In genomic region chrX:134794692-134795091, GRCh38 we compare ENCODE assay signal across 16 cellular contexts. TPM values are rescaled to one million over a fixed set of nuclear protein-coding genes. Genes with fewer than 3 reads are reported as not detected.
DNase-seq lines count a peak whose midpoint lies in the region; ATAC-seq and TF ChIP-seq lines count a peak whose summit lies in the region.
"Had no signal": no experiment of that assay in that cellular context is flagged by ENCODE, and none has a peak within 500 bp of the region (broad histone marks: within the 10 kb centered on the region; RNA-seq: fewer than 3 reads in every experiment).

No MANE protein-coding gene starts in this region.

- DNase-seq in activated CD4-positive, alpha-beta T cell treated with anti-CD3 and anti-CD28 coated beads, Interleukin-2, amount 10 ng/mL, durations not matched to agents 24 days and 14 days: no peak
- DNase-seq in activated CD4-positive, alpha-beta T cell treated with anti-CD3 and anti-CD28 coated beads for 48 hours: no peak
- DNase-seq in HFF-Myc (ENCODE audit: extremely low read depth, low read depth): no peak
- DNase-seq in activated T-helper 1 cell treated with anti-CD3 and anti-CD28 coated beads, Interleukin-12 subunit alpha, Interleukin-12 subunit beta, Interleukin-2, Interleukin-4 antibody, amounts not matched to agents 30 ng/mL and 10 ng/mL and 1 ng/mL, durations not matched to agents 14 hours and 24 hours and 36 hours (ENCODE audit: low spot score): no peak
- DNase-seq in nephron progenitor cell: no peak
- no peak for DNase-seq in substantia nigra (lab: John Stamatoyannopoulos, UW)
- DNase-seq in NCI-H1417 (lab: John Stamatoyannopoulos, UW): no peak
- DNase-seq: activated naive CD4-positive, alpha-beta T cell; CD8-positive, alpha-beta memory T cell; esophagus squamous epithelium; heart right ventricle; NCI-H1694 treated with DMSO at 0.1 percent for 48 hours; retina; SIG-M5 had no signal

- peaks cover 35% of the 10 kb centered on the region for H3K4me1 Mint-ChIP-seq in activated CD4-positive, alpha-beta T cell treated with anti-CD3 and anti-CD28 coated beads, Interleukin-2, amount 10 ng/mL, durations not matched to agents 24 days and 14 days
- peaks cover 36% of the 10 kb centered on the region for H3K4me1 Mint-ChIP-seq in activated T-helper 1 cell treated with anti-CD3 and anti-CD28 coated beads, Interleukin-12 subunit alpha, Interleukin-12 subunit beta, Interleukin-2, Interleukin-4 antibody, amounts not matched to agents 30 ng/mL and 10 ng/mL and 1 ng/mL, durations not matched to agents 14 hours and 24 hours and 36 hours (ENCODE audit: low read depth)
- peaks cover 31% of the 10 kb centered on the region for H3K4me1 Mint-ChIP-seq in nephron progenitor cell

- intact Hi-C loops in activated CD4-positive, alpha-beta T cell treated with anti-CD3 and anti-CD28 coated beads, Interleukin-2, amount 10 ng/mL, durations not matched to agents 24 days and 14 days (cut with micrococcal nuclease): no loop called here
- intact Hi-C loops in activated T-helper 1 cell treated with anti-CD3 and anti-CD28 coated beads, Interleukin-12 subunit alpha, Interleukin-12 subunit beta, Interleukin-2, Interleukin-4 antibody, amounts not matched to agents 30 ng/mL and 10 ng/mL and 1 ng/mL, durations not matched to agents 14 hours and 24 hours and 36 hours (cut with micrococcal nuclease): no loop called here

- H3K27ac Mint-ChIP-seq in activated CD4-positive, alpha-beta T cell treated with anti-CD3 and anti-CD28 coated beads, Interleukin-2, amount 10 ng/mL, durations not matched to agents 24 days and 14 days: peak overlapping the region; percentile 72
- H3K27ac Mint-ChIP-seq in activated T-helper 1 cell treated with anti-CD3 and anti-CD28 coated beads, Interleukin-12 subunit alpha, Interleukin-12 subunit beta, Interleukin-2, Interleukin-4 antibody, amounts not matched to agents 30 ng/mL and 10 ng/mL and 1 ng/mL, durations not matched to agents 14 hours and 24 hours and 36 hours: no peak overlapping the region
- H3K27ac Mint-ChIP-seq in nephron progenitor cell: no peak overlapping the region

- peak overlapping the region; percentile 66 for H3K4me3 ChIP-seq in HFF-Myc (replicated peaks; ENCODE audit: low read depth, low read length)
- H3K4me3 ChIP-seq: esophagus squamous epithelium, heart right ventricle had no signal

- no peaks in the 10 kb centered on the region for H3K9me3 Mint-ChIP-seq in activated CD4-positive, alpha-beta T cell treated with anti-CD3 and anti-CD28 coated beads, Interleukin-2, amount 10 ng/mL, durations not matched to agents 24 days and 14 days
- H3K9me3 Mint-ChIP-seq in activated T-helper 1 cell treated with anti-CD3 and anti-CD28 coated beads, Interleukin-12 subunit alpha, Interleukin-12 subunit beta, Interleukin-2, Interleukin-4 antibody, amounts not matched to agents 30 ng/mL and 10 ng/mL and 1 ng/mL, durations not matched to agents 14 hours and 24 hours and 36 hours: no peaks in the 10 kb centered on the region
- peaks cover 31% of the 10 kb centered on the region for H3K9me3 Mint-ChIP-seq in nephron progenitor cell
- H3K9me3 Mint-ChIP-seq: CD8-positive, alpha-beta memory T cell had no signal

- ATAC-seq in HG02970 (IDR thresholded peaks at IDR 0.05; ENCODE audit: low FRiP score, unreplicated experiment): no peak
- ATAC-seq: heart right ventricle had no signal

- TF ChIP-seq CTCF in HFF-Myc (IDR thresholded peaks at IDR 0.05; ENCODE audit: low read depth, low read length, missing control alignments) (no peak), nephron progenitor cell (IDR thresholded peaks at IDR 0.05) (no peak)

- H3K27ac ChIP-seq in substantia nigra (ENCODE audit: low read depth, low read length, poor library complexity, severe bottlenecking): no peak overlapping the region
- H3K27ac ChIP-seq: esophagus squamous epithelium, heart right ventricle, neutrophil had no signal

- no peaks in the 10 kb centered on the region for H3K27me3 Mint-ChIP-seq in activated CD4-positive, alpha-beta T cell treated with anti-CD3 and anti-CD28 coated beads, Interleukin-2, amount 10 ng/mL, durations not matched to agents 24 days and 14 days
- no peaks in the 10 kb centered on the region for H3K27me3 Mint-ChIP-seq in activated T-helper 1 cell treated with anti-CD3 and anti-CD28 coated beads, Interleukin-12 subunit alpha, Interleukin-12 subunit beta, Interleukin-2, Interleukin-4 antibody, amounts not matched to agents 30 ng/mL and 10 ng/mL and 1 ng/mL, durations not matched to agents 14 hours and 24 hours and 36 hours (ENCODE audit: insufficient read depth)
- H3K27me3 Mint-ChIP-seq in nephron progenitor cell (ENCODE audit: low read depth, poor library complexity): peaks cover 3% of the 10 kb centered on the region

- peak overlapping the region; percentile 57 for H3K4me3 Mint-ChIP-seq in activated CD4-positive, alpha-beta T cell treated with anti-CD3 and anti-CD28 coated beads, Interleukin-2, amount 10 ng/mL, durations not matched to agents 24 days and 14 days
- peak overlapping the region; percentile 93 for H3K4me3 Mint-ChIP-seq in activated T-helper 1 cell treated with anti-CD3 and anti-CD28 coated beads, Interleukin-12 subunit alpha, Interleukin-12 subunit beta, Interleukin-2, Interleukin-4 antibody, amounts not matched to agents 30 ng/mL and 10 ng/mL and 1 ng/mL, durations not matched to agents 14 hours and 24 hours and 36 hours
- peak overlapping the region; percentile 95 for H3K4me3 Mint-ChIP-seq in nephron progenitor cell

- peaks cover 29% of the 10 kb centered on the region for H3K36me3 Mint-ChIP-seq in activated CD4-positive, alpha-beta T cell treated with anti-CD3 and anti-CD28 coated beads, Interleukin-2, amount 10 ng/mL, durations not matched to agents 24 days and 14 days (ENCODE audit: low read depth)
- peaks cover 21% of the 10 kb centered on the region for H3K36me3 Mint-ChIP-seq in activated T-helper 1 cell treated with anti-CD3 and anti-CD28 coated beads, Interleukin-12 subunit alpha, Interleukin-12 subunit beta, Interleukin-2, Interleukin-4 antibody, amounts not matched to agents 30 ng/mL and 10 ng/mL and 1 ng/mL, durations not matched to agents 14 hours and 24 hours and 36 hours (ENCODE audit: low read depth)
- H3K36me3 Mint-ChIP-seq in nephron progenitor cell (ENCODE audit: low read depth): peaks cover 21% of the 10 kb centered on the region

RNA-seq across cellular contexts. Expression of gene PABIR2, which starts 2.3 kb away (rescaled TPM):
- 42.6 and 43.4 TPM in 2 replicates for total RNA-seq in activated CD4-positive, alpha-beta T cell treated with anti-CD3 and anti-CD28 coated beads, Interleukin-2, amount 10 ng/mL, durations not matched to agents 24 days and 14 days
- 37.7 and 39.3 TPM in 2 replicates for total RNA-seq in activated T-helper 1 cell treated with anti-CD3 and anti-CD28 coated beads, Interleukin-12 subunit alpha, Interleukin-12 subunit beta, Interleukin-2, Interleukin-4 antibody, amounts not matched to agents 30 ng/mL and 10 ng/mL and 1 ng/mL, durations not matched to agents 14 hours and 24 hours and 36 hours
